In the genomic region with DNA sequence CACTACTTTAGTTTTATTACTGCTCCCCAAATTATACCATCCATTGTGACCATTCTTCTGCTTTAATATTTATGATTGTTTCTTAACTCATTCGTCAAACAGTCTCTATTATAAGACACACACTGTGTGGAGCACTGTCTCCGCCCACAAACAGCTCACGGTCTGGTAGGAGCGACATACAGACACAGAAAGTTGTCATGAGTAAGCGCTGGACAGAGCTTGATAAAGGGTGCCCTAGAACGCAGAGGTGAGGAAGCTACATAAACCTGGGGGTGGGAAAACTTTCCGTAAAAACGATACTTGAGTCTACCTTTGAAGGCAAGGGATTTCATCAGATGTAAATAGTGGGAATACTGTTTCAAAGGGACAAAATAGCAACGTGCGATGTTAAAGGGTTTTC, we compare ENCODE assay signal across 9 cellular contexts.
"Had no signal": no experiment of that assay in that cellular context is flagged by ENCODE, and none has a peak within 500 bp of the region (broad histone marks: within the 10 kb centered on the region; RNA-seq: fewer than 3 reads in every experiment).

No MANE protein-coding gene starts in this region.

- H3K4me3 Mint-ChIP-seq: GM23338, H9, HFFc6 had no signal

- DNase-seq: H9, HCEC 1CT, HFFc6, IMR-90, KBM-7 had no signal

- H3K4me3 ChIP-seq: GM23338 had no signal

- H3K27ac ChIP-seq: HL-60 had no signal

- H3K9me3 Mint-ChIP-seq: HFFc6 had no signal

- H2AFZ ChIP-seq: GM23338 had no signal

- ATAC-seq: GM23338 had no signal

- FAIRE-seq: H1, H54 had no signal

- H3K4me2 ChIP-seq: GM23338 had no signal

- H3K27ac Mint-ChIP-seq: GM23338, H9, HFFc6 had no signal
